ENCODE assay signal across 8 cellular contexts in genomic region chr1:159214149-159214760, GRCh38. TPM values are rescaled to one million over a fixed set of nuclear protein-coding genes. Genes with fewer than 3 reads are reported as not detected.
A peak's percentile ranks its signal among the peaks of the same experiment; 100 is the strongest.
DNase-seq lines count a peak whose midpoint lies in the region; ATAC-seq and TF ChIP-seq lines count a peak whose summit lies in the region.

No MANE protein-coding gene starts in this region.

- H3K36me3 Mint-ChIP-seq in natural killer cell: no peaks in the 10 kb centered on the region
- H3K36me3 Mint-ChIP-seq in natural killer cell treated with Interleukin-12 subunit alpha and Interleukin-12 subunit beta and Interleukin-15 and Interleukin-18, amount 100 ng/mL, for 72 hours: no peaks in the 10 kb centered on the region

- no peak for TF ChIP-seq POLR2A in right lobe of liver (IDR thresholded peaks at IDR 0.05)

- no peaks in the 10 kb centered on the region for H3K9me3 Mint-ChIP-seq in natural killer cell
- no peaks in the 10 kb centered on the region for H3K9me3 Mint-ChIP-seq in natural killer cell treated with Interleukin-12 subunit alpha and Interleukin-12 subunit beta and Interleukin-15 and Interleukin-18, amount 100 ng/mL, for 72 hours

- ATAC-seq in natural killer cell (peak in 2 of 3 donors; percentile 62 to 74), SK-N-SH treated with all-trans-retinoic acid at 6 μM for 48 hours (peak; percentile 87), right lobe of liver (peak; percentile 84 to 91 (median 89))
- no peak for ATAC-seq in natural killer cell treated with Interleukin-12 subunit alpha and Interleukin-12 subunit beta and Interleukin-15 and Interleukin-18, amount 100 ng/mL, for 72 hours

- no peaks in the 10 kb centered on the region for H3K4me1 ChIP-seq in right lobe of liver

- in situ Hi-C loops in T47D (cut with HindIII; ENCODE audit: low pct_unique_long_range_greater_than_20kb, low sequenced_read_pairs): no loop called here

- DNase-seq in natural killer cell (no peak), HL-60 (ENCODE audit: low read depth in 1 of 2, low spot score in 1 of 2) (peak in 1 of 2 experiments; percentile 20), T47D (ENCODE audit: low read depth in 1 of 2, low spot score in 1 of 2) (peak; percentile 63 to 67), right lobe of liver (no peak), substantia nigra (lab: John Stamatoyannopoulos, UW) (peak in 26 of 49 donors; percentile 2 to 54 (median 18))
- no peak for DNase-seq in natural killer cell treated with Interleukin-12 subunit alpha and Interleukin-12 subunit beta and Interleukin-15 and Interleukin-18, amount 100 ng/mL, for 72 hours (ENCODE audit: low spot score)
- DNase-seq in NK-92 treated with Interleukin-12 subunit alpha and Interleukin-12 subunit beta, amount 100 ng/mL, for 24 hours (lab: John Stamatoyannopoulos, UW): no peak

- no peaks in the 10 kb centered on the region for H3K9me3 ChIP-seq in right lobe of liver

- peaks cover 34 to 58% of the 10 kb centered on the region in 2 donors for H3K27me3 Mint-ChIP-seq in natural killer cell (ENCODE audit: low read depth in 2 of 2)
- H3K27me3 Mint-ChIP-seq in natural killer cell treated with Interleukin-12 subunit alpha and Interleukin-12 subunit beta and Interleukin-15 and Interleukin-18, amount 100 ng/mL, for 72 hours: peaks cover 37 to 42% of the 10 kb centered on the region in 2 donors

- H3K27ac Mint-ChIP-seq in natural killer cell: no peak overlapping the region
- H3K27ac Mint-ChIP-seq in natural killer cell treated with Interleukin-12 subunit alpha and Interleukin-12 subunit beta and Interleukin-15 and Interleukin-18, amount 100 ng/mL, for 72 hours: no peak overlapping the region

- no peak overlapping the region for H3K4me3 ChIP-seq in HL-60 (replicated peaks; ENCODE audit: insufficient read depth, low read length)
- no peak overlapping the region for H3K4me3 ChIP-seq in right lobe of liver

- H3K27ac ChIP-seq in HL-60 (replicated peaks) (no peak overlapping the region), right lobe of liver (no peak overlapping the region), substantia nigra (ENCODE audit: low read depth, low read length, poor library complexity, severe bottlenecking) (no peak overlapping the region)

- intact Hi-C loops in natural killer cell (cut with micrococcal nuclease) (no loop called here), right lobe of liver (cut with DNase I) (loop anchor here in 1 of 2 donors (10.0 kb wide), 1 partner anchor 49 kb away; no protein-coding TSS in a partner anchor)

- TF ChIP-seq CTCF in natural killer cell (IDR thresholded peaks at IDR 0.05): peak; percentile 97
- TF ChIP-seq CTCF in HL-60 (IDR thresholded peaks at IDR 0.05; ENCODE audit: insufficient read depth, low read length): peak; percentile 69
- TF ChIP-seq CTCF in right lobe of liver (IDR thresholded peaks at IDR 0.05): peak; percentile 73 to 93 (median 92)

- H3K4me3 Mint-ChIP-seq in natural killer cell: no peak overlapping the region
- no peak overlapping the region for H3K4me3 Mint-ChIP-seq in natural killer cell treated with Interleukin-12 subunit alpha and Interleukin-12 subunit beta and Interleukin-15 and Interleukin-18, amount 100 ng/mL, for 72 hours

- H3K27me3 ChIP-seq in HL-60 (ENCODE audit: insufficient read depth, poor library complexity, severe bottlenecking) (peaks cover 5% of the 10 kb centered on the region), right lobe of liver (no peaks in the 10 kb centered on the region)

- H3K4me1 Mint-ChIP-seq in natural killer cell: no peaks in the 10 kb centered on the region
- peaks cover 2 to 5% of the 10 kb centered on the region in 2 donors for H3K4me1 Mint-ChIP-seq in natural killer cell treated with Interleukin-12 subunit alpha and Interleukin-12 subunit beta and Interleukin-15 and Interleukin-18, amount 100 ng/mL, for 72 hours (ENCODE audit: low read depth in 2 of 2)

- WGBS in right lobe of liver (ENCODE audit: insufficient coverage, low coverage, low lambda C conversion rate, missing lambda C conversion rate): 3% methylated on average over 5 of the region's 5 CpGs

- H3K36me3 ChIP-seq in right lobe of liver: no peaks in the 10 kb centered on the region

TF ChIP-seq in SK-N-SH treated with all-trans-retinoic acid at 6 μM for 48 hours, 23 proteins besides CTCF, POLR2A, EP300 and RAD21:
- no peak for TF ChIP-seq CSDC2 (CRISPR knock-in tag; IDR thresholded peaks at IDR 0.05)
- TF ChIP-seq ZNF8 (CRISPR knock-in tag; IDR thresholded peaks at IDR 0.05): no peak
- no peak for TF ChIP-seq CREB5 (CRISPR knock-in tag; IDR thresholded peaks at IDR 0.05; ENCODE audit: low read depth)
- TF ChIP-seq OSR1 (CRISPR knock-in tag; IDR thresholded peaks at IDR 0.05): no peak
- TF ChIP-seq ZNF565 (CRISPR knock-in tag; conservative IDR thresholded peaks at IDR 0.05; ENCODE audit: low read depth): no peak
- no peak for TF ChIP-seq ISL1 (CRISPR knock-in tag; IDR thresholded peaks at IDR 0.05)
- no peak for TF ChIP-seq PPARA (CRISPR knock-in tag; IDR thresholded peaks at IDR 0.05; ENCODE audit: borderline replicate concordance)
- TF ChIP-seq TOX (CRISPR knock-in tag; IDR thresholded peaks at IDR 0.05; ENCODE audit: borderline replicate concordance): no peak
- TF ChIP-seq TCF4 (CRISPR knock-in tag; IDR thresholded peaks at IDR 0.05; ENCODE audit: borderline replicate concordance): no peak
- no peak for TF ChIP-seq RARB (CRISPR knock-in tag; IDR thresholded peaks at IDR 0.05)
- TF ChIP-seq ZFP3 (CRISPR knock-in tag; IDR thresholded peaks at IDR 0.05): no peak
- no peak for TF ChIP-seq SNAI2 (CRISPR knock-in tag; IDR thresholded peaks at IDR 0.05)
- TF ChIP-seq ZFP30 (CRISPR knock-in tag; IDR thresholded peaks at IDR 0.05): no peak
- no peak for TF ChIP-seq ARNTL (CRISPR knock-in tag; IDR thresholded peaks at IDR 0.05; ENCODE audit: borderline replicate concordance, low read depth)
- no peak for TF ChIP-seq ESRRG (CRISPR knock-in tag; IDR thresholded peaks at IDR 0.05)
- no peak for TF ChIP-seq GLIS3 (CRISPR knock-in tag; IDR thresholded peaks at IDR 0.05)

RNA-seq across cellular contexts. Expression of gene ACKR1, which starts 9.6 kb away (rescaled TPM):
- total RNA-seq in natural killer cell: not detected
- not detected for total RNA-seq in natural killer cell treated with Interleukin-12 subunit alpha and Interleukin-12 subunit beta and Interleukin-15 and Interleukin-18, amount 100 ng/mL, for 72 hours
- under 1 TPM in 4 of 6 experiments, not detected in 2; 0.12 to 0.53 (median 0.39) TPM for total RNA-seq in right lobe of liver

RNA-seq across cellular contexts. Expression of gene CADM3, which starts 42.8 kb away (rescaled TPM):
- total RNA-seq in natural killer cell: not detected
- not detected for total RNA-seq in natural killer cell treated with Interleukin-12 subunit alpha and Interleukin-12 subunit beta and Interleukin-15 and Interleukin-18, amount 100 ng/mL, for 72 hours
- total RNA-seq in right lobe of liver: under 1 TPM; 0.11 to 0.61 (median 0.16) TPM

Comparison
In these comparisons a context has a peak if more than half of its experiments do, and no peak if none do; other contexts are left out.
1. ATAC-seq: peak in natural killer cell (2 of 3), SK-N-SH treated with all-trans-retinoic acid at 6 μM for 48 hours (single experiment) and right lobe of liver (4 of 4); none in natural killer cell treated with Interleukin-12 subunit alpha and Interleukin-12 subunit beta and Interleukin-15 and Interleukin-18, amount 100 ng/mL, for 72 hours (0 of 2).
2. DNase-seq: peak in T47D (2 of 2) and substantia nigra (26 of 49); none in natural killer cell (single experiment), natural killer cell treated with Interleukin-12 subunit alpha and Interleukin-12 subunit beta and Interleukin-15 and Interleukin-18, amount 100 ng/mL, for 72 hours (single experiment), right lobe of liver (0 of 3) and NK-92 treated with Interleukin-12 subunit alpha and Interleukin-12 subunit beta, amount 100 ng/mL, for 24 hours (single experiment).
3. Peak in every context shown above with its lines, with median percentiles within 50 percentile points of each other: CTCF ChIP-seq.